In the genomic region with DNA sequence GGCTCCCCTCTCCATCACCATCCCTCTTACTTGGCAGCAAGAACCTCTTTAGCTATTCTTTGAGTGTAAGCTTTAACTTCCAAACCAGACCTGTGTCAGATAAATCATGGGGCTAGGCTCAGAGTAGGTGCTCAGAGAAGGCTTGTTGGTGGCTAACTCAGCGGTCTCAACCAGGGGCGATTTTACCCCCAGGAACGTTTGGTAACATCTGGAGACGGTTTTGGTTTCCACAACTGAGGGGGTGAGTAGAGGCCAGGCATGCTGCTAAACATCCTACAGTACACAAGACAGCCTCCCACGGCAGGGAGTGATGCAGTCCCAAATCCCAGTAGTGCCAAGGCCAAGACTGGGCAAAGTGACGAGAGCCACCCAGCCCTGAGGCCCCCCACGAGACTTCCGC, we compare ENCODE assay signal across 15 cellular contexts. TPM values are rescaled to one million over a fixed set of nuclear protein-coding genes. Genes with fewer than 3 reads are reported as not detected.
DNase-seq lines count a peak whose midpoint lies in the region; ATAC-seq, FAIRE-seq and TF ChIP-seq lines count a peak whose summit lies in the region.
"Had no signal": no experiment of that assay in that cellular context is flagged by ENCODE, and none has a peak within 500 bp of the region (broad histone marks: within the 10 kb centered on the region; RNA-seq: fewer than 3 reads in every experiment).

No MANE protein-coding gene starts in this region.

- CTCF ChIA-PET in activated B cell treated with CpG ODN at 0.5 μM for 24 hours (lab: Charles Lee) = interaction anchor here (0.5 to 7.1 kb wide), 4 partner anchors 33 to 140 kb away, joined by 3 to 121 read pairs (median 24); no protein-coding TSS in a partner anchor
- CTCF ChIA-PET in HepG2 (lab: Yijun Ruan, JAX; ENCODE audit: low intra/inter-chr PET ratio, low total read pairs) = interaction anchor here (0.9 kb wide), 1 partner anchor 255 kb away, joined by 3 read pairs; no protein-coding TSS in a partner anchor

- H3K79me2 ChIP-seq in HepG2 (ENCODE audit: insufficient read depth, low read length) = no peaks in the 10 kb centered on the region

- H3K27me3 Mint-ChIP-seq in stimulated activated naive CD8-positive, alpha-beta T cell treated with anti-CD3 and anti-CD28 coated beads, Interleukin-15, Interleukin-2, amounts not matched to agents 100 ng/mL and 50 ng/mL, for 24 hours = no peaks in the 10 kb centered on the region
- no peaks in the 10 kb centered on the region for H3K27me3 Mint-ChIP-seq in activated B cell treated with CpG ODN at 0.5 μM for 24 hours

- no peaks in the 10 kb centered on the region; the same call in 1 of the 2 replicates for H4K20me1 ChIP-seq in HepG2 (ENCODE audit: insufficient read depth, low read length)

- ATAC-seq in stimulated activated naive CD8-positive, alpha-beta T cell treated with anti-CD3 and anti-CD28 coated beads, Interleukin-15, Interleukin-2, amounts not matched to agents 100 U/mL and 50 U/mL, for 24 hours = no peak
- ATAC-seq in activated B cell treated with CpG ODN at 0.5 μM for 24 hours (ENCODE audit: low read depth) = no peak
- ATAC-seq in lower lobe of right lung = no peak
- ATAC-seq in HepG2 = no peak

- H3K36me3 Mint-ChIP-seq in stimulated activated naive CD8-positive, alpha-beta T cell treated with anti-CD3 and anti-CD28 coated beads, Interleukin-15, Interleukin-2, amounts not matched to agents 100 ng/mL and 50 ng/mL, for 24 hours (ENCODE audit: low read depth) = no peaks in the 10 kb centered on the region
- H3K36me3 Mint-ChIP-seq in activated B cell treated with CpG ODN at 0.5 μM for 24 hours (ENCODE audit: low read depth) = peaks cover 16% of the 10 kb centered on the region

- H3K36me3 ChIP-seq in lower lobe of right lung (no peaks in the 10 kb centered on the region), HepG2 (replicated peaks in 1 of 2; ENCODE audit: control insufficient read depth in 1 of 2, insufficient read depth in 2 of 2, low read length in 2 of 2) (no peaks in the 10 kb centered on the region)
- H3K36me3 ChIP-seq: WERI-Rb-1 had no signal

- H3K9me3 Mint-ChIP-seq in stimulated activated naive CD8-positive, alpha-beta T cell treated with anti-CD3 and anti-CD28 coated beads, Interleukin-15, Interleukin-2, amounts not matched to agents 100 ng/mL and 50 ng/mL, for 24 hours = no peaks in the 10 kb centered on the region
- H3K9me3 Mint-ChIP-seq in activated B cell treated with CpG ODN at 0.5 μM for 24 hours = no peaks in the 10 kb centered on the region

- H3K9ac ChIP-seq in HepG2 (ENCODE audit: insufficient read depth, low read depth, low read length) = no peak overlapping the region

- H2AFZ ChIP-seq in HepG2 (ENCODE audit: low read length) = no peak overlapping the region

- intact Hi-C loops in activated B cell treated with CpG ODN at 0.5 μM for 24 hours (cut with micrococcal nuclease) = loop anchor here (2.0 to 5.0 kb wide), 2 partner anchors 16 to 314 kb away; partner anchors contain the start of genes KCTD20 and PXT1
- intact Hi-C loops in lower lobe of right lung (cut with DNase I) = loop anchor here (10.0 kb wide), 1 partner anchor 132 kb away; no protein-coding TSS in a partner anchor
- intact Hi-C loops in HepG2 (cut with micrococcal nuclease; ENCODE audit: unreplicated experiment) = no loop called here

- peaks cover 72% of the 10 kb centered on the region for H3K4me1 Mint-ChIP-seq in stimulated activated naive CD8-positive, alpha-beta T cell treated with anti-CD3 and anti-CD28 coated beads, Interleukin-15, Interleukin-2, amounts not matched to agents 100 ng/mL and 50 ng/mL, for 24 hours (ENCODE audit: low read depth)
- peaks cover 81% of the 10 kb centered on the region for H3K4me1 Mint-ChIP-seq in activated B cell treated with CpG ODN at 0.5 μM for 24 hours

- H3K9me3 ChIP-seq in lower lobe of right lung (no peaks in the 10 kb centered on the region), HepG2 (ENCODE audit: low read length) (no peaks in the 10 kb centered on the region)

- TF ChIP-seq POLR2A in HepG2 (IDR thresholded peaks at IDR 0.05; ENCODE audit: insufficient read depth in 1 of 2, low read depth in 2 of 2, low read length in 2 of 2) = no peak

- peak overlapping the region; percentile 56 for H3K4me3 Mint-ChIP-seq in stimulated activated naive CD8-positive, alpha-beta T cell treated with anti-CD3 and anti-CD28 coated beads, Interleukin-15, Interleukin-2, amounts not matched to agents 100 ng/mL and 50 ng/mL, for 24 hours
- peak overlapping the region; percentile 90 for H3K4me3 Mint-ChIP-seq in activated B cell treated with CpG ODN at 0.5 μM for 24 hours

- TF ChIP-seq CTCF in activated B cell treated with CpG ODN at 0.5 μM for 24 hours (IDR thresholded peaks at IDR 0.05) = no peak
- no peak for TF ChIP-seq CTCF in lower lobe of right lung (IDR thresholded peaks at IDR 0.05)
- no peak for TF ChIP-seq CTCF in HepG2 (CRISPR knock-in tag; IDR thresholded peaks at IDR 0.05)

- no peak overlapping the region for H3K4me2 ChIP-seq in HepG2 (ENCODE audit: low read depth, low read length)

- FAIRE-seq in HepG2 (lab: Jason Lieb, UNC) = no peak

- in situ Hi-C loops in HepG2 (cut with HindIII; ENCODE audit: extremely low pct_ligation_motif_present, low pct_unique_long_range_greater_than_20kb) = no loop called here

- no peak for DNase-seq in stimulated activated naive CD8-positive, alpha-beta T cell treated with anti-CD3 and anti-CD28 coated beads, Interleukin-15, Interleukin-2, amounts not matched to agents 100 U/mL and 50 U/mL, for 24 hours
- DNase-seq in activated B cell treated with CpG ODN at 0.5 μM for 24 hours (no peak), lower lobe of right lung (no peak), HepG2 (ENCODE audit: low spot score) (no peak), cerebellar nuclear complex (lab: John Stamatoyannopoulos, UW) (no peak), NCI-H2029 treated with DMSO at 0.1 percent for 48 hours (lab: John Stamatoyannopoulos, UW) (no peak)
- DNase-seq in activated effector memory CD4-positive, alpha-beta T cell treated with anti-CD3 and anti-CD28 coated beads, Interleukin-2, amount 50 U/mL, for 16 hours = no peak
- DNase-seq: activated gamma-delta T cell, EL, NCI-H1436 treated with DMSO at 0.1 percent for 48 hours, Right ventricle myocardium superior, WERI-Rb-1 had no signal

- WGBS in HepG2 (ENCODE audit: low lambda C conversion rate) = 28% methylated on average over 8 of the region's 8 CpGs

- no peak for TF ChIP-seq RAD21 in HepG2 (CRISPR knock-in tag; IDR thresholded peaks at IDR 0.05)

- TF ChIP-seq EP300 in HepG2 (IDR thresholded peaks at IDR 0.05; ENCODE audit: low read depth in 2 of 2, low read length in 2 of 2) (no peak), HepG2 (CRISPR knock-in tag; IDR thresholded peaks at IDR 0.05; ENCODE audit: borderline replicate concordance) (no peak)

- BruUV-seq in HepG2 (replicated peaks; lab: Mats Ljungman, UMichigan) = no TSS peak

- H3K4me1 ChIP-seq in lower lobe of right lung (peaks cover 39% of the 10 kb centered on the region), HepG2 (ENCODE audit: insufficient read depth, low read length) (peaks cover 10% of the 10 kb centered on the region; the same call in 1 of the 2 replicates)

- POLR2A ChIA-PET in activated B cell treated with CpG ODN at 0.5 μM for 24 hours (lab: Charles Lee) (interaction anchor here (0.8 to 9.9 kb wide), 7 partner anchors 16 to 294 kb away, joined by 3 to 226 read pairs (median 4); partner anchors contain the start of gene CDKN1A), HepG2 (lab: Yijun Ruan, JAX) (no interaction called here)

- peak overlapping the region; percentile 14 for H3K4me3 ChIP-seq in lower lobe of right lung
- H3K4me3 ChIP-seq in HepG2 (replicated peaks in 1 of 3; ENCODE audit: insufficient read depth in 1 of 3, low read depth in 2 of 3, low read length in 3 of 3) = no peak overlapping the region

- peak overlapping the region; percentile 83 for H3K27ac Mint-ChIP-seq in stimulated activated naive CD8-positive, alpha-beta T cell treated with anti-CD3 and anti-CD28 coated beads, Interleukin-15, Interleukin-2, amounts not matched to agents 100 ng/mL and 50 ng/mL, for 24 hours
- peak overlapping the region; percentile 97 for H3K27ac Mint-ChIP-seq in activated B cell treated with CpG ODN at 0.5 μM for 24 hours

- no peaks in the 10 kb centered on the region for H3K27me3 ChIP-seq in lower lobe of right lung (ENCODE audit: low read depth)
- H3K27me3 ChIP-seq in HepG2 (ENCODE audit: control insufficient read depth in 1 of 2, insufficient read depth in 2 of 2, low read length in 2 of 2) = peaks cover 5 to 79% of the 10 kb centered on the region in 2 experiments; a peak in 4 of 5 replicates

- H3K27ac ChIP-seq in lower lobe of right lung (no peak overlapping the region), HepG2 (ENCODE audit: extremely low read length, insufficient read depth, low read length) (no peak overlapping the region)
- H3K27ac ChIP-seq: WERI-Rb-1 had no signal

TF ChIP-seq in HepG2, 621 proteins besides CTCF, POLR2A, EP300 and RAD21 (continues in another document):
- TF ChIP-seq MYC (CRISPR knock-in tag; IDR thresholded peaks at IDR 0.05; ENCODE audit: borderline replicate concordance) (no peak), HOXD1 (CRISPR knock-in tag; IDR thresholded peaks at IDR 0.05) (no peak), RBAK (CRISPR knock-in tag; IDR thresholded peaks at IDR 0.05) (no peak)

RNA-seq across cellular contexts. Expression of gene RAB44, which starts 59.1 kb away (rescaled TPM):
- total RNA-seq in activated B cell treated with CpG ODN at 0.5 μM for 24 hours (0.20 TPM in 1 of 2 replicates, not detected in the other), lower lobe of right lung (0.95 TPM), HepG2 (2016; rRNA removed; fragmentation: Illumina TruSeq; extraction: Trizol) (not detected in 2 replicates)
- total RNA-seq in HepG2 (2016; cell fraction: cytosol; rRNA removed; fragmentation: Illumina TruSeq; extraction: Trizol; ENCODE audit: low read depth) = not detected in 2 replicates
- not detected in 2 replicates for total RNA-seq in HepG2 (2016; cell fraction: insoluble cytoplasmic fraction; rRNA removed; fragmentation: Illumina TruSeq; extraction: Trizol)
- total RNA-seq in HepG2 (2016; cell fraction: membrane; rRNA removed; fragmentation: Illumina TruSeq; extraction: Trizol) = not detected in 2 replicates
- total RNA-seq in HepG2 (2016; cell fraction: nucleus; rRNA removed; fragmentation: Illumina TruSeq; extraction: Trizol) = not detected in 2 replicates
- not detected in 2 replicates for polyA plus RNA-seq in HepG2 (2011; rRNA removed)
- not detected in 2 replicates for polyA plus RNA-seq in HepG2 (2011; cell fraction: cytosol; rRNA removed)
- 0.09 TPM in 1 of 2 replicates, not detected in the other for polyA plus RNA-seq in HepG2 (2011; cell fraction: nucleus; rRNA removed)
- polyA plus RNA-seq in HepG2 (2012) = not detected in 2 replicates
- polyA plus RNA-seq in HepG2 (2016; cell fraction: cytosol; fragmentation: Illumina TruSeq; extraction: Trizol; ENCODE audit: low read depth) = not detected in 2 replicates
- polyA plus RNA-seq in HepG2 (2016; cell fraction: insoluble cytoplasmic fraction; fragmentation: Illumina TruSeq; extraction: Trizol; ENCODE audit: low read depth) = not detected in 2 replicates
- not detected in 2 replicates for polyA plus RNA-seq in HepG2 (2016; cell fraction: membrane; fragmentation: Illumina TruSeq; extraction: Trizol; ENCODE audit: low read depth)
- 0.13 TPM in 1 of 2 replicates, not detected in the other for polyA plus RNA-seq in HepG2 (2016; cell fraction: nucleus; fragmentation: Illumina TruSeq; extraction: Trizol; ENCODE audit: insufficient read depth, low read depth)
- polyA minus RNA-seq in HepG2 (2011; rRNA and poly(A)+ RNA removed; ENCODE audit: low replicate concordance) = 0.02 TPM in 1 of 2 replicates, not detected in the other
- not detected in 2 replicates for polyA minus RNA-seq in HepG2 (2011; cell fraction: cytosol; rRNA and poly(A)+ RNA removed)
- polyA minus RNA-seq in HepG2 (2011; cell fraction: nucleus; rRNA and poly(A)+ RNA removed) = 0.13 TPM in 1 of 2 replicates, not detected in the other
- total RNA-seq: lung microvascular endothelial cell, Right ventricle myocardium superior had no signal
- polyA plus RNA-seq: fibroblast of lung had no signal
